8 cellular contexts compared by ENCODE assay signal in genomic region chr19:42121666-42122069, GRCh38. TPM values are rescaled to one million over a fixed set of nuclear protein-coding genes. Genes with fewer than 3 reads are reported as not detected.
A peak's percentile ranks its signal among the peaks of the same experiment; 100 is the strongest.
DNase-seq lines count a peak whose midpoint lies in the region; ATAC-seq and TF ChIP-seq lines count a peak whose summit lies in the region.

No MANE protein-coding gene starts in this region.

- 38 to 49% methylated on average over 7 to 8 of the region's 8 CpGs for WGBS in thyroid gland, 2 donors

- H3K27ac Mint-ChIP-seq in activated B cell treated with CpG ODN at 0.5 μM for 24 hours (peak overlapping the region; percentile 96), naive B cell (peak overlapping the region; percentile 88 to 98 (median 95))

- no peaks in the 10 kb centered on the region for H3K27me3 Mint-ChIP-seq in activated B cell treated with CpG ODN at 0.5 μM for 24 hours
- H3K27me3 Mint-ChIP-seq in naive B cell: no peaks in the 10 kb centered on the region

- H3K36me3 Mint-ChIP-seq in activated B cell treated with CpG ODN at 0.5 μM for 24 hours (ENCODE audit: low read depth) (peaks cover 92% of the 10 kb centered on the region), naive B cell (peaks cover 23 to 25% of the 10 kb centered on the region in 2 donors)

- no peak overlapping the region for H3K27ac ChIP-seq in thyroid gland

- H3K4me3 Mint-ChIP-seq in activated B cell treated with CpG ODN at 0.5 μM for 24 hours: peak overlapping the region; percentile 80
- H3K4me3 Mint-ChIP-seq in naive B cell: peak overlapping the region; percentile 80 to 93 (median 86)

- H3K4me1 ChIP-seq in thyroid gland: no peaks in the 10 kb centered on the region

- H3K4me3 ChIP-seq in cardiac fibroblast (replicated peaks in 1 of 2; ENCODE audit: low read depth in 2 of 2, low read length in 2 of 2) (no peak overlapping the region), thyroid gland (replicated peaks in 1 of 3) (no peak overlapping the region)

- POLR2A ChIA-PET in activated B cell treated with CpG ODN at 0.5 μM for 24 hours (lab: Charles Lee): interaction anchor here (0.6 to 24.6 kb wide), 8 partner anchors 6 to 245 kb away, joined by 3 to 1230 read pairs (median 4); partner anchors contain the start of genes CD79A, GSK3A and POU2F2

- peak; percentile 88 for DNase-seq in AG08395 (ENCODE audit: low spot score)
- DNase-seq in activated B cell treated with CpG ODN at 0.5 μM for 24 hours: peak; percentile 85
- DNase-seq in cardiac fibroblast (ENCODE audit: low read depth in 2 of 2): peak; percentile 69 to 93
- peak; percentile 65 for DNase-seq in naive B cell
- peak; percentile 7 to 17 for DNase-seq in thyroid gland
- DNase-seq in NCI-H524 treated with DMSO at 0.1 percent for 48 hours (lab: John Stamatoyannopoulos, UW): no peak
- no peak for DNase-seq in G401 (ENCODE audit: low spot score)

- intact Hi-C loops in activated B cell treated with CpG ODN at 0.5 μM for 24 hours (cut with micrococcal nuclease) (loop anchor here (1.0 kb wide), 2 partner anchors 7 to 8 kb away; no protein-coding TSS in a partner anchor), thyroid gland (cut with DNase I) (no loop called here)

- ATAC-seq in HG03196 (IDR thresholded peaks at IDR 0.05; ENCODE audit: unreplicated experiment) (peak; percentile 46), activated B cell treated with CpG ODN at 0.5 μM for 24 hours (ENCODE audit: low read depth) (peak; percentile 81), naive B cell (ENCODE audit: low read depth in 2 of 2) (peak; percentile 87 to 90)

- no peak for TF ChIP-seq POLR2A in thyroid gland (IDR thresholded peaks at IDR 0.05)

- in situ Hi-C loops in G401 (cut with HindIII; ENCODE audit: low sequenced_read_pairs): no loop called here

- no peaks in the 10 kb centered on the region for H3K9me3 ChIP-seq in thyroid gland

- CTCF ChIA-PET in activated B cell treated with CpG ODN at 0.5 μM for 24 hours (lab: Charles Lee): interaction anchor here (0.6 to 22.2 kb wide), 3 partner anchors 9 to 259 kb away, joined by 3 to 426 read pairs (median 41); partner anchors contain the start of gene POU2F2

- no peak for TF ChIP-seq CTCF in activated B cell treated with CpG ODN at 0.5 μM for 24 hours (IDR thresholded peaks at IDR 0.05)
- no peak for TF ChIP-seq CTCF in cardiac fibroblast (IDR thresholded peaks at IDR 0.05; ENCODE audit: low read depth, low read length)
- no peak for TF ChIP-seq CTCF in thyroid gland (IDR thresholded peaks at IDR 0.05)

- H3K27me3 ChIP-seq in thyroid gland: no peaks in the 10 kb centered on the region

- H3K4me1 Mint-ChIP-seq in activated B cell treated with CpG ODN at 0.5 μM for 24 hours (peaks cover 97% of the 10 kb centered on the region), naive B cell (peaks cover 78 to 99% (median 94%) of the 10 kb centered on the region in 3 donors)

- H3K36me3 ChIP-seq in thyroid gland: no peaks in the 10 kb centered on the region

- H3K9me3 Mint-ChIP-seq in activated B cell treated with CpG ODN at 0.5 μM for 24 hours (no peaks in the 10 kb centered on the region), naive B cell (no peaks in the 10 kb centered on the region)

RNA-seq across cellular contexts. Expression of gene POU2F2, which starts 10.6 kb away (rescaled TPM):
- total RNA-seq in activated B cell treated with CpG ODN at 0.5 μM for 24 hours: 508 and 577 TPM in 2 replicates
- 10 to 100 TPM; 16.5 to 96.9 (median 24.0) TPM for polyA plus RNA-seq in naive B cell (ENCODE audit: low read depth in 6 of 6)
- total RNA-seq in thyroid gland: under 1 TPM; 0.11 to 0.49 (median 0.15) TPM
- total RNA-seq in G401 (2014; rRNA removed; shearing (Covaris generic)): not detected in 2 replicates

RNA-seq across cellular contexts. Expression of gene ZNF574, which starts 45.7 kb away (rescaled TPM):
- total RNA-seq in activated B cell treated with CpG ODN at 0.5 μM for 24 hours (27.7 and 29.6 TPM in 2 replicates), thyroid gland (10 to 100 TPM; 16.0 to 22.8 (median 21.1) TPM)
- polyA plus RNA-seq in naive B cell (ENCODE audit: low read depth in 6 of 6): 10 to 100 TPM in 5 of 6 donors, 1 to 10 TPM in 1; 6.0 to 27.0 (median 12.2) TPM
- 22.4 and 22.7 TPM in 2 replicates for total RNA-seq in G401 (2014; rRNA removed; shearing (Covaris generic))

RNA-seq across cellular contexts. Expression of gene GRIK5, which starts 51.7 kb away (rescaled TPM):
- total RNA-seq in activated B cell treated with CpG ODN at 0.5 μM for 24 hours: 0.09 and 0.15 TPM in 2 replicates
- not detected for polyA plus RNA-seq in naive B cell (ENCODE audit: low read depth in 6 of 6)
- total RNA-seq in thyroid gland: 10 to 100 TPM; 12.0 to 24.2 (median 20.1) TPM
- total RNA-seq in G401 (2014; rRNA removed; shearing (Covaris generic)): 0.49 and 1.1 TPM in 2 replicates

Comparison
In these comparisons a context has a peak if more than half of its experiments do, and no peak if none do; other contexts are left out.
1. DNase-seq: peak in AG08395 (single experiment), activated B cell treated with CpG ODN at 0.5 μM for 24 hours (single experiment), cardiac fibroblast (2 of 2), naive B cell (single experiment) and thyroid gland (2 of 2); none in NCI-H524 treated with DMSO at 0.1 percent for 48 hours (single experiment) and G401 (single experiment).
2. RNA of gene POU2F2, which starts 10.6 kb away (total RNA-seq): 508 to 577 TPM in activated B cell treated with CpG ODN at 0.5 μM for 24 hours; 0.11 to 0.49 TPM in thyroid gland and not detected in G401; every median in the first group is over 100 times any median in the second.
3. Peak in every context shown above with its lines, with median percentiles within 50 percentile points of each other: ATAC-seq.